8 cellular contexts compared by ENCODE assay signal in genomic region chr6:111764238-111765182, GRCh38.
DNase-seq lines count a peak whose midpoint lies in the region; ATAC-seq and TF ChIP-seq lines count a peak whose summit lies in the region.

No MANE protein-coding gene starts in this region.

- peaks cover 0 to 3% (median 0%) of the 10 kb centered on the region in 8 donors for H3K9me3 Mint-ChIP-seq in CD4-positive, alpha-beta memory T cell
- H3K9me3 Mint-ChIP-seq in natural killer cell, result no peaks in the 10 kb centered on the region

- POLR2A ChIA-PET in CD4-positive, alpha-beta memory T cell (lab: Charles Lee; ENCODE audit: partially characterized antibody), result interaction anchor here (0.7 to 10.0 kb wide), 28 partner anchors 8 to 277 kb away, joined by 3 to 201 read pairs (median 4); partner anchors contain the start of gene FYN

- ATAC-seq in GM21390 (IDR thresholded peaks at IDR 0.05; ENCODE audit: unreplicated experiment) (peak; percentile 83), HG03575 (IDR thresholded peaks at IDR 0.05; ENCODE audit: extremely low read depth, insufficient number of reproducible peaks, low FRiP score, unreplicated experiment) (peak; percentile 63), natural killer cell (peak; percentile 41 to 43 (median 41))

- TF ChIP-seq POLR2A in uterus (IDR thresholded peaks at IDR 0.05), result no peak

- H3K36me3 Mint-ChIP-seq in CD4-positive, alpha-beta memory T cell, result peaks cover 18 to 37% of the 10 kb centered on the region in 2 donors
- peaks cover 3% of the 10 kb centered on the region for H3K36me3 Mint-ChIP-seq in natural killer cell

- H3K27ac ChIP-seq in CD4-positive, alpha-beta memory T cell (ENCODE audit: low read depth, low read length), result peak overlapping the region; percentile 99
- H3K27ac ChIP-seq in uterus, result no peak overlapping the region

- peak overlapping the region; percentile 74 to 97 (median 82) for H3K4me3 Mint-ChIP-seq in CD4-positive, alpha-beta memory T cell
- peak overlapping the region; percentile 95 for H3K4me3 Mint-ChIP-seq in natural killer cell

- peak; percentile 73 to 87 (median 74) for DNase-seq in CD4-positive, alpha-beta memory T cell
- DNase-seq in activated effector memory CD4-positive, alpha-beta T cell treated with Interleukin-2 at 50 U/mL for 16 hours, result peak; percentile 35
- DNase-seq in natural killer cell (peak; percentile 60), uterus (no peak), EL (no peak), NOMO-1 (lab: John Stamatoyannopoulos, UW; ENCODE audit: unreplicated experiment in 2 of 2) (no peak)

- no peaks in the 10 kb centered on the region for H3K36me3 ChIP-seq in CD4-positive, alpha-beta memory T cell (ENCODE audit: insufficient read depth, low read length)
- no peaks in the 10 kb centered on the region for H3K36me3 ChIP-seq in uterus

- H3K4me1 ChIP-seq in CD4-positive, alpha-beta memory T cell (ENCODE audit: insufficient read depth, low read length), result peaks cover 96% of the 10 kb centered on the region
- peaks cover 4 to 5% of the 10 kb centered on the region in 2 donors for H3K4me1 ChIP-seq in uterus

- no peaks in the 10 kb centered on the region for H3K9me3 ChIP-seq in CD4-positive, alpha-beta memory T cell (ENCODE audit: control insufficient read depth in 1 of 2, low read length in 2 of 2)
- H3K9me3 ChIP-seq in uterus, result no peaks in the 10 kb centered on the region

- peak overlapping the region; percentile 12 to 39 for H3K4me3 ChIP-seq in CD4-positive, alpha-beta memory T cell (ENCODE audit: low read length in 2 of 2)
- H3K4me3 ChIP-seq in uterus, result no peak overlapping the region

- intact Hi-C loops in CD4-positive, alpha-beta memory T cell (cut with micrococcal nuclease), result loop anchor here (2.0 kb wide), 3 partner anchors 14 to 40 kb away; no protein-coding TSS in a partner anchor
- intact Hi-C loops in natural killer cell (cut with micrococcal nuclease) (loop anchor here (1.0 to 5.0 kb wide), 3 partner anchors 13 to 108 kb away; partner anchors contain the start of gene FYN), uterus (cut with DNase I; ENCODE audit: low total_unique reads) (no loop called here)

- no peaks in the 10 kb centered on the region for H3K27me3 ChIP-seq in CD4-positive, alpha-beta memory T cell (ENCODE audit: insufficient read depth, low read length)
- H3K27me3 ChIP-seq in uterus, result no peaks in the 10 kb centered on the region

- H3K27me3 Mint-ChIP-seq in CD4-positive, alpha-beta memory T cell, result no peaks in the 10 kb centered on the region
- H3K27me3 Mint-ChIP-seq in natural killer cell (ENCODE audit: low read depth in 2 of 2), result no peaks in the 10 kb centered on the region

- CTCF ChIA-PET in CD4-positive, alpha-beta memory T cell (lab: Charles Lee; ENCODE audit: partially characterized antibody), result interaction anchor here (0.8 to 7.0 kb wide), 17 partner anchors 10 to 246 kb away, joined by 3 to 61 read pairs (median 7); partner anchors contain the start of gene FYN

- H3K27ac Mint-ChIP-seq in CD4-positive, alpha-beta memory T cell, result peak overlapping the region; percentile 97 to 100 (median 99)
- peak overlapping the region; percentile 99 to 100 for H3K27ac Mint-ChIP-seq in natural killer cell

- TF ChIP-seq CTCF in natural killer cell (IDR thresholded peaks at IDR 0.05) (no peak), uterus (IDR thresholded peaks at IDR 0.05) (no peak)

- peaks cover 88 to 100% (median 94%) of the 10 kb centered on the region in 4 donors for H3K4me1 Mint-ChIP-seq in CD4-positive, alpha-beta memory T cell
- peaks cover 99 to 100% of the 10 kb centered on the region in 2 donors for H3K4me1 Mint-ChIP-seq in natural killer cell

Comparison
In these comparisons a context has a peak if more than half of its experiments do, and no peak if none do; other contexts are left out.
1. DNase-seq: peak in CD4-positive, alpha-beta memory T cell (5 of 5), activated effector memory CD4-positive, alpha-beta T cell treated with Interleukin-2 at 50 U/mL for 16 hours (single experiment) and natural killer cell (single experiment); none in uterus (0 of 2), EL (single experiment) and NOMO-1 (0 of 2).
2. H3K4me3 ChIP-seq: peak in CD4-positive, alpha-beta memory T cell (2 of 2); none in uterus (0 of 2).
3. Peak in every context shown above with its lines, with median percentiles within 50 percentile points of each other: ATAC-seq.